In the genomic region with DNA sequence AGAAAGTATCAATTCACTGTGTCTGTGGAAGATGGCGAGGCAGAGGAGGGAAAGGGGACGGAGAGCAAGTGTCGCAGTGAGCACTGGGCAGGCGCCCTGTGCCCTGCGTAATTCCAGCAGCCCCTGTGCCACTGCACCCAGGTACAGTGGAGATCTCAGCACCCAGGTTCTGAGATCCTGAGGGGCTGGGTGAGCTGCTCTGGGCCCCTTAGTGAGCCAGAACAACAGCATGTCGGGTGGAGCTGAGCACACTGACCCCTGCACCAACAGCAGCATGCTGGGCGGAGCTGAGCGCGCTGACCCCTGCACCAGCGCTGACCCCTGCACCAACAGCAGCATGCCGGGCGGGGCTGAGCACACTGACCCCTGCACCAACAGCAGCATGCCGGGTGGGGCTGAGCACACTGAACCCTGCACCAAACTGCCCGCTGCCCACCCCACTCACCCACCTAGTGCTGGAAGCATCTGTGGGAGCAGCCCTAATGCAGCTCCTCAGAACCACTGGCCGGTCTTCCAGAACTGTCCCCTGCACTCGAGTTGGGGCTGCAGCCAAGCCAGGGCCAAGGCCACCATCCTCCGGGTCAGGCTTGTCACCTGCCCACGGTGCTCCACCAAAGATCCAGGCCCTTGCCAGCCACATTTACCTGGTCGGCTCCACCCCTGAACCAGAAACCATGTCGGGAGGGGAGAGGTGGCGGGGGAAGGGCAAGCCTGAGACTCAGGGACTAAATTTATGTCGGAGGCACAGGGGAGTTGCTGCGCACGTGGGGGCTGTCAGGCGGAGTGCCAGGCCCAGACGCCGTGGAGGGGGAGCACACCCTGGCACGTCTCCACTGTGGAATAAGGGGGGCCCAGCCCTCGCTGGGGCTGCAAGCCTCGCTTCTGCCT, we compare ENCODE assay signal across 1 cellular context.
TF ChIP-seq lines count a peak whose summit lies in the region.

No MANE protein-coding gene starts in this region.

TF ChIP-seq in HepG2, 621 proteins besides CTCF, POLR2A, EP300 and RAD21 (continued from another document and continues in another):
- TF ChIP-seq ZBED4 (CRISPR knock-in tag; IDR thresholded peaks at IDR 0.05; ENCODE audit: borderline replicate concordance), result no peak
- TF ChIP-seq ZNF225 (CRISPR knock-in tag; IDR thresholded peaks at IDR 0.05), result no peak
- peak; percentile 81; the same call in 1 of the 2 replicates for TF ChIP-seq CCDC6 (CRISPR knock-in tag; IDR thresholded peaks at IDR 0.05)
- peak; percentile 67; the same call in 1 of the 2 replicates for TF ChIP-seq ZNF564 (CRISPR knock-in tag; IDR thresholded peaks at IDR 0.05)
- no peak for TF ChIP-seq ZNF703 (CRISPR knock-in tag; IDR thresholded peaks at IDR 0.05; ENCODE audit: borderline replicate concordance)
- no peak; the same call in 1 of the 2 replicates for TF ChIP-seq ZNF761 (CRISPR knock-in tag; conservative IDR thresholded peaks at IDR 0.05)
- TF ChIP-seq, protein P1, sequence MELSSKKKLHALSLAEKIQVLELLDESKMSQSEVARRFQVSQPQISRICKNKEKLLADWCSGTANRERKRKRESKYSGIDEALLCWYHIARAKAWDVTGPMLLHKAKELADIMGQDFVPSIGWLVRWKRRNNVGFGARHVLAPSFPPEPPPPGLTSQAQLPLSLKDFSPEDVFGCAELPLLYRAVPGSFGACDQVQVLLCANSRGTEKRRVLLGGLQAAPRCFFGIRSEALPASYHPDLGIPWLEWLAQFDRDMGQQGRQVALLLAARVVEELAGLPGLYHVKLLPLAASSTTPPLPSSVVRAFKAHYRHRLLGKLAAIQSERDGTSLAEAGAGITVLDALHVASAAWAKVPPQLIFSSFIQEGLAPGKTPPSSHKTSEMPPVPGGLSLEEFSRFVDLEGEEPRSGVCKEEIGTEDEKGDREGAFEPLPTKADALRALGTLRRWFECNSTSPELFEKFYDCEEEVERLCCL (CRISPR knock-in tag; IDR thresholded peaks at IDR 0.05; ENCODE audit: borderline replicate concordance), result no peak
- TF ChIP-seq ZNF605 (CRISPR knock-in tag; IDR thresholded peaks at IDR 0.05), result peak; percentile 72
- TF ChIP-seq DPF2 (CRISPR knock-in tag; IDR thresholded peaks at IDR 0.05; ENCODE audit: borderline replicate concordance, low read depth), result peak; percentile 58; the same call in 1 of the 2 replicates
- peak; percentile 92 for TF ChIP-seq PATZ1 (CRISPR knock-in tag; IDR thresholded peaks at IDR 0.05)
- no peak; the same call in 1 of the 2 replicates for TF ChIP-seq POGZ (CRISPR knock-in tag; IDR thresholded peaks at IDR 0.05)
- peak; percentile 72 for TF ChIP-seq PITX1 (CRISPR knock-in tag; IDR thresholded peaks at IDR 0.05)
- no peak for TF ChIP-seq PCBP2 (optimal IDR thresholded peaks at IDR 0.05; ENCODE audit: low read depth, low read length, poor library complexity, severe bottlenecking)
- TF ChIP-seq USF2 (IDR thresholded peaks at IDR 0.05; ENCODE audit: low read depth, low read length), result no peak
- peak; percentile 17; the same call in 1 of the 2 replicates for TF ChIP-seq USF2 (CRISPR knock-in tag; IDR thresholded peaks at IDR 0.05; ENCODE audit: borderline replicate concordance)
- TF ChIP-seq ZBTB7A (CRISPR knock-in tag; IDR thresholded peaks at IDR 0.05), result peak; percentile 89
- peak; percentile 72; the same call in 1 of the 2 replicates for TF ChIP-seq ZNF430 (CRISPR knock-in tag; IDR thresholded peaks at IDR 0.05)
- TF ChIP-seq POLR2G (IDR thresholded peaks at IDR 0.05; ENCODE audit: low read depth, low read length), result no peak
- peak; percentile 64; the same call in 1 of the 2 replicates for TF ChIP-seq MXD4 (CRISPR knock-in tag; IDR thresholded peaks at IDR 0.05)
- TF ChIP-seq ZNF572 (CRISPR knock-in tag; IDR thresholded peaks at IDR 0.05), result peak; percentile 79; the same call in 1 of the 2 replicates
- no peak for TF ChIP-seq IKZF1 (IDR thresholded peaks at IDR 0.05)
- TF ChIP-seq SCMH1 (CRISPR knock-in tag; IDR thresholded peaks at IDR 0.05; ENCODE audit: borderline replicate concordance), result no peak
- TF ChIP-seq, protein P2, sequence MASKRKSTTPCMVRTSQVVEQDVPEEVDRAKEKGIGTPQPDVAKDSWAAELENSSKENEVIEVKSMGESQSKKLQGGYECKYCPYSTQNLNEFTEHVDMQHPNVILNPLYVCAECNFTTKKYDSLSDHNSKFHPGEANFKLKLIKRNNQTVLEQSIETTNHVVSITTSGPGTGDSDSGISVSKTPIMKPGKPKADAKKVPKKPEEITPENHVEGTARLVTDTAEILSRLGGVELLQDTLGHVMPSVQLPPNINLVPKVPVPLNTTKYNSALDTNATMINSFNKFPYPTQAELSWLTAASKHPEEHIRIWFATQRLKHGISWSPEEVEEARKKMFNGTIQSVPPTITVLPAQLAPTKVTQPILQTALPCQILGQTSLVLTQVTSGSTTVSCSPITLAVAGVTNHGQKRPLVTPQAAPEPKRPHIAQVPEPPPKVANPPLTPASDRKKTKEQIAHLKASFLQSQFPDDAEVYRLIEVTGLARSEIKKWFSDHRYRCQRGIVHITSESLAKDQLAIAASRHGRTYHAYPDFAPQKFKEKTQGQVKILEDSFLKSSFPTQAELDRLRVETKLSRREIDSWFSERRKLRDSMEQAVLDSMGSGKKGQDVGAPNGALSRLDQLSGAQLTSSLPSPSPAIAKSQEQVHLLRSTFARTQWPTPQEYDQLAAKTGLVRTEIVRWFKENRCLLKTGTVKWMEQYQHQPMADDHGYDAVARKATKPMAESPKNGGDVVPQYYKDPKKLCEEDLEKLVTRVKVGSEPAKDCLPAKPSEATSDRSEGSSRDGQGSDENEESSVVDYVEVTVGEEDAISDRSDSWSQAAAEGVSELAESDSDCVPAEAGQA (IDR thresholded peaks at IDR 0.05; ENCODE audit: low read depth), result peak; percentile 15; the same call in 1 of the 2 replicates
- TF ChIP-seq, protein P2 (CRISPR knock-in tag; IDR thresholded peaks at IDR 0.05; ENCODE audit: borderline replicate concordance), result no peak
- TF ChIP-seq ZNF296 (CRISPR knock-in tag; conservative IDR thresholded peaks at IDR 0.05), result 0 out of 2 replicates have a peak, but pooled peaks have one; percentile 18
- peak; percentile 44; the same call in 1 of the 2 replicates for TF ChIP-seq NFKB2 (CRISPR knock-in tag; IDR thresholded peaks at IDR 0.05; ENCODE audit: borderline replicate concordance)
- peak; percentile 39 for TF ChIP-seq SRSF1 (optimal IDR thresholded peaks at IDR 0.05; ENCODE audit: low read depth, low read length)
- no peak; the same call in 1 of the 2 replicates for TF ChIP-seq ZNF777 (CRISPR knock-in tag; IDR thresholded peaks at IDR 0.05)
- no peak for TF ChIP-seq CHD2 (IDR thresholded peaks at IDR 0.05; ENCODE audit: low read depth, low read length)
- TF ChIP-seq ZNF615 (CRISPR knock-in tag; IDR thresholded peaks at IDR 0.05; ENCODE audit: borderline replicate concordance), result no peak
- peak; percentile 79; the same call in 1 of the 2 replicates for TF ChIP-seq ZNF691 (CRISPR knock-in tag; IDR thresholded peaks at IDR 0.05; ENCODE audit: borderline replicate concordance, low read depth)
- peak; percentile 36; the same call in 1 of the 2 replicates for TF ChIP-seq ZNF878 (CRISPR knock-in tag; IDR thresholded peaks at IDR 0.05)
- no peak for TF ChIP-seq SIX1 (CRISPR knock-in tag; IDR thresholded peaks at IDR 0.05; ENCODE audit: borderline replicate concordance)
- peak; percentile 52; the same call in 1 of the 2 replicates for TF ChIP-seq ZBTB42 (CRISPR knock-in tag; IDR thresholded peaks at IDR 0.05)
- TF ChIP-seq CBX5 (CRISPR knock-in tag; IDR thresholded peaks at IDR 0.05; ENCODE audit: borderline replicate concordance), result no peak
- 0 out of 2 replicates have a peak, but pooled peaks have one; percentile 6 for TF ChIP-seq ZNF776 (CRISPR knock-in tag; IDR thresholded peaks at IDR 0.05)
- 0 out of 2 replicates have a peak, but pooled peaks have one; percentile 26 for TF ChIP-seq ZNF709 (CRISPR knock-in tag; IDR thresholded peaks at IDR 0.05)
- TF ChIP-seq JARID2 (CRISPR knock-in tag; IDR thresholded peaks at IDR 0.05; ENCODE audit: insufficient replicate concordance), result no peak
- no peak; the same call in 1 of the 2 replicates for TF ChIP-seq SNAI1 (CRISPR knock-in tag; IDR thresholded peaks at IDR 0.05; ENCODE audit: borderline replicate concordance)
- 0 out of 2 replicates have a peak, but pooled peaks have one; percentile 38 for TF ChIP-seq TFDP1 (CRISPR knock-in tag; IDR thresholded peaks at IDR 0.05; ENCODE audit: borderline replicate concordance)
- no peak for TF ChIP-seq ZNF816 (CRISPR knock-in tag; IDR thresholded peaks at IDR 0.05; ENCODE audit: borderline replicate concordance)
- no peak for TF ChIP-seq ZNF724P (CRISPR knock-in tag; IDR thresholded peaks at IDR 0.05; ENCODE audit: borderline replicate concordance)
